2 cellular contexts compared by ENCODE assay signal in genomic region chr1:27297903-27298302, GRCh38.
TF ChIP-seq lines count a peak whose summit lies in the region.

No MANE protein-coding gene starts in this region.

TF ChIP-seq in SK-N-SH, 30 proteins besides CTCF, POLR2A, EP300 and RAD21:
- TF ChIP-seq USF1 (IDR thresholded peaks at IDR 0.05; ENCODE audit: borderline replicate concordance, low read depth) (no peak), YY1 (IDR thresholded peaks at IDR 0.05; ENCODE audit: low read depth) (no peak), POLR2AphosphoS5 (IDR thresholded peaks at IDR 0.05; ENCODE audit: low read depth, low read length) (no peak), SIN3A (IDR thresholded peaks at IDR 0.05; ENCODE audit: borderline replicate concordance, low read depth, low read length) (no peak), MEF2A (IDR thresholded peaks at IDR 0.05; ENCODE audit: borderline replicate concordance, low read depth) (no peak), PBX3 (IDR thresholded peaks at IDR 0.05) (no peak), MXI1 (IDR thresholded peaks at IDR 0.05; ENCODE audit: low read depth, low read length) (no peak), TCF12 (IDR thresholded peaks at IDR 0.05) (no peak), FOSL2 (IDR thresholded peaks at IDR 0.05; ENCODE audit: borderline replicate concordance, low read depth) (no peak), EZH2phosphoT487 (IDR thresholded peaks at IDR 0.05; ENCODE audit: borderline replicate concordance, low read depth) (no peak), FOXM1 (IDR thresholded peaks at IDR 0.05; ENCODE audit: low read depth) (no peak), RXRA (IDR thresholded peaks at IDR 0.05; ENCODE audit: borderline replicate concordance, low read depth) (no peak), ELF1 (IDR thresholded peaks at IDR 0.05) (no peak)

TF ChIP-seq in SK-N-SH treated with all-trans-retinoic acid at 6 μM for 48 hours, 23 proteins besides CTCF, POLR2A, EP300 and RAD21:
- TF ChIP-seq ZFP3 (CRISPR knock-in tag; IDR thresholded peaks at IDR 0.05) (no peak), ZC3H10 (CRISPR knock-in tag; IDR thresholded peaks at IDR 0.05) (no peak), BACH2 (CRISPR knock-in tag; IDR thresholded peaks at IDR 0.05; ENCODE audit: borderline replicate concordance) (no peak), CREB5 (CRISPR knock-in tag; IDR thresholded peaks at IDR 0.05; ENCODE audit: low read depth) (no peak), OSR1 (CRISPR knock-in tag; IDR thresholded peaks at IDR 0.05) (no peak), TCF4 (CRISPR knock-in tag; IDR thresholded peaks at IDR 0.05; ENCODE audit: borderline replicate concordance) (no peak), GLIS3 (CRISPR knock-in tag; IDR thresholded peaks at IDR 0.05) (no peak), ZNF70 (CRISPR knock-in tag; IDR thresholded peaks at IDR 0.05) (no peak), ESRRG (CRISPR knock-in tag; IDR thresholded peaks at IDR 0.05) (no peak), CSDC2 (CRISPR knock-in tag; IDR thresholded peaks at IDR 0.05) (no peak), POU6F1 (CRISPR knock-in tag; IDR thresholded peaks at IDR 0.05; ENCODE audit: borderline replicate concordance, low read depth) (no peak), ZNF565 (CRISPR knock-in tag; conservative IDR thresholded peaks at IDR 0.05; ENCODE audit: low read depth) (no peak), SNAI2 (CRISPR knock-in tag; IDR thresholded peaks at IDR 0.05) (no peak)
- TF ChIP-seq, protein P1, sequence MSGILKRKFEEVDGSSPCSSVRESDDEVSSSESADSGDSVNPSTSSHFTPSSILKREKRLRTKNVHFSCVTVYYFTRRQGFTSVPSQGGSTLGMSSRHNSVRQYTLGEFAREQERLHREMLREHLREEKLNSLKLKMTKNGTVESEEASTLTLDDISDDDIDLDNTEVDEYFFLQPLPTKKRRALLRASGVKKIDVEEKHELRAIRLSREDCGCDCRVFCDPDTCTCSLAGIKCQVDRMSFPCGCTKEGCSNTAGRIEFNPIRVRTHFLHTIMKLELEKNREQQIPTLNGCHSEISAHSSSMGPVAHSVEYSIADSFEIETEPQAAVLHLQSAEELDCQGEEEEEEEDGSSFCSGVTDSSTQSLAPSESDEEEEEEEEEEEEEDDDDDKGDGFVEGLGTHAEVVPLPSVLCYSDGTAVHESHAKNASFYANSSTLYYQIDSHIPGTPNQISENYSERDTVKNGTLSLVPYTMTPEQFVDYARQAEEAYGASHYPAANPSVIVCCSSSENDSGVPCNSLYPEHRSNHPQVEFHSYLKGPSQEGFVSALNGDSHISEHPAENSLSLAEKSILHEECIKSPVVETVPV (CRISPR knock-in tag; IDR thresholded peaks at IDR 0.05), result no peak
- TF ChIP-seq, protein P2, sequence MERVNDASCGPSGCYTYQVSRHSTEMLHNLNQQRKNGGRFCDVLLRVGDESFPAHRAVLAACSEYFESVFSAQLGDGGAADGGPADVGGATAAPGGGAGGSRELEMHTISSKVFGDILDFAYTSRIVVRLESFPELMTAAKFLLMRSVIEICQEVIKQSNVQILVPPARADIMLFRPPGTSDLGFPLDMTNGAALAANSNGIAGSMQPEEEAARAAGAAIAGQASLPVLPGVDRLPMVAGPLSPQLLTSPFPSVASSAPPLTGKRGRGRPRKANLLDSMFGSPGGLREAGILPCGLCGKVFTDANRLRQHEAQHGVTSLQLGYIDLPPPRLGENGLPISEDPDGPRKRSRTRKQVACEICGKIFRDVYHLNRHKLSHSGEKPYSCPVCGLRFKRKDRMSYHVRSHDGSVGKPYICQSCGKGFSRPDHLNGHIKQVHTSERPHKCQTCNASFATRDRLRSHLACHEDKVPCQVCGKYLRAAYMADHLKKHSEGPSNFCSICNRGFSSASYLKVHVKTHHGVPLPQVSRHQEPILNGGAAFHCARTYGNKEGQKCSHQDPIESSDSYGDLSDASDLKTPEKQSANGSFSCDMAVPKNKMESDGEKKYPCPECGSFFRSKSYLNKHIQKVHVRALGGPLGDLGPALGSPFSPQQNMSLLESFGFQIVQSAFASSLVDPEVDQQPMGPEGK (CRISPR knock-in tag; IDR thresholded peaks at IDR 0.05; ENCODE audit: borderline replicate concordance), result no peak
